ENCODE assay signal across 9 cellular contexts in the genomic region with DNA sequence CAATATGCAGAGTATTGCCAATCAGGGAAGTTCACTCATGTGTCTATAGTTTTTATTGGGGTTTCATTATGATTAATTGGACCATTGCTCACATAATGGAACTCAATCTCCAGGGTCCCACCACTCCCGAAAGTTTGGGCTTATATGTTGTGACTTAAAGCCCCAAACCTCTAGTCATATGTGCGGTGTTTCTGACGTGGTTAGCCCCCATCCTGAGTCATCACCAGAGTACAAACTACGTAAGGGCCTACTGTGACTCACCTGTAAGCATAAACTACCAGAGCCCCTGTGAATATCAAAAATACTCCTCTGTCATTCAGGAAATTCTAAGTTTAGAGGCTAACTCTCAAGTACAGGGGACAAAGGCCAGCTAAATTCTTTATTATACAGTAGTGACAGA. TPM values are rescaled to one million over a fixed set of nuclear protein-coding genes. Genes with fewer than 3 reads are reported as not detected.
A peak's percentile ranks its signal among the peaks of the same experiment; 100 is the strongest.
DNase-seq lines count a peak whose midpoint lies in the region; ATAC-seq, FAIRE-seq and TF ChIP-seq lines count a peak whose summit lies in the region.
"Had no signal": no experiment of that assay in that cellular context is flagged by ENCODE, and none has a peak within 500 bp of the region (broad histone marks: within the 10 kb centered on the region; RNA-seq: fewer than 3 reads in every experiment).

No MANE protein-coding gene starts in this region.

- H3K9ac ChIP-seq in kidney (ENCODE audit: low read length in 2 of 2): no peak overlapping the region

- no peaks in the 10 kb centered on the region for H3K9me3 ChIP-seq in kidney (ENCODE audit: control insufficient read depth in 1 of 2, low read length in 2 of 2)

- H3K36me3 ChIP-seq in kidney (ENCODE audit: control insufficient read depth in 1 of 2, insufficient read depth in 2 of 2, low read length in 2 of 2): no peaks in the 10 kb centered on the region

- peak overlapping the region; percentile 67 for H3K27ac Mint-ChIP-seq in activated T-helper 1 cell treated with anti-CD3 and anti-CD28 coated beads, Interleukin-12 subunit alpha, Interleukin-12 subunit beta, Interleukin-2, Interleukin-4 antibody, amounts not matched to agents 30 ng/mL and 10 ng/mL and 1 ng/mL, durations not matched to agents 14 hours and 24 hours and 36 hours
- H3K27ac Mint-ChIP-seq in natural killer cell treated with Interleukin-12 subunit alpha and Interleukin-12 subunit beta and Interleukin-15 and Interleukin-18, amount 100 ng/mL, for 72 hours: peak overlapping the region in 1 of 2 donors; percentile 16

- no peak overlapping the region for H3K4me3 ChIP-seq in kidney (ENCODE audit: low read length in 2 of 2)

- DNase-seq in EL (peak; percentile 63), mesenteric fat pad (ENCODE audit: low spot score) (no peak), SIG-M5 treated with dmso at 0.1 percent for 504 hours (lab: John Stamatoyannopoulos, UW; ENCODE audit: unreplicated experiment) (no peak), GM19240 (ENCODE audit: insufficient read length, low spot score) (no peak), kidney (no peak)
- DNase-seq in activated T-helper 1 cell treated with anti-CD3 and anti-CD28 coated beads, Interleukin-12 subunit alpha, Interleukin-12 subunit beta, Interleukin-2, Interleukin-4 antibody, amounts not matched to agents 30 ng/mL and 10 ng/mL and 1 ng/mL, durations not matched to agents 14 hours and 24 hours and 36 hours (ENCODE audit: low spot score): peak; percentile 8
- DNase-seq in natural killer cell treated with Interleukin-12 subunit alpha and Interleukin-12 subunit beta and Interleukin-15 and Interleukin-18, amount 100 ng/mL, for 72 hours (ENCODE audit: low spot score): no peak
- DNase-seq: NCI-H146 had no signal

- intact Hi-C loops in activated T-helper 1 cell treated with anti-CD3 and anti-CD28 coated beads, Interleukin-12 subunit alpha, Interleukin-12 subunit beta, Interleukin-2, Interleukin-4 antibody, amounts not matched to agents 30 ng/mL and 10 ng/mL and 1 ng/mL, durations not matched to agents 14 hours and 24 hours and 36 hours (cut with micrococcal nuclease): loop anchor here (5.0 kb wide), 3 partner anchors 68 to 323 kb away; a partner anchor contains a TSS
- intact Hi-C loops in kidney (cut with DNase I): no loop called here

- H3K4me1 ChIP-seq in kidney (ENCODE audit: control insufficient read depth in 1 of 2, insufficient read depth in 1 of 2, low read depth in 1 of 2, low read length in 2 of 2): peaks cover 0 to 2% of the 10 kb centered on the region in 2 donors

- no peak overlapping the region for H3K27ac ChIP-seq in kidney (ENCODE audit: low read depth in 2 of 2, low read length in 2 of 2)

- no peaks in the 10 kb centered on the region for H3K27me3 Mint-ChIP-seq in activated T-helper 1 cell treated with anti-CD3 and anti-CD28 coated beads, Interleukin-12 subunit alpha, Interleukin-12 subunit beta, Interleukin-2, Interleukin-4 antibody, amounts not matched to agents 30 ng/mL and 10 ng/mL and 1 ng/mL, durations not matched to agents 14 hours and 24 hours and 36 hours (ENCODE audit: insufficient read depth)
- H3K27me3 Mint-ChIP-seq in natural killer cell treated with Interleukin-12 subunit alpha and Interleukin-12 subunit beta and Interleukin-15 and Interleukin-18, amount 100 ng/mL, for 72 hours: peaks cover 0 to 1% of the 10 kb centered on the region in 2 donors

- H3K36me3 Mint-ChIP-seq in activated T-helper 1 cell treated with anti-CD3 and anti-CD28 coated beads, Interleukin-12 subunit alpha, Interleukin-12 subunit beta, Interleukin-2, Interleukin-4 antibody, amounts not matched to agents 30 ng/mL and 10 ng/mL and 1 ng/mL, durations not matched to agents 14 hours and 24 hours and 36 hours (ENCODE audit: low read depth): peaks cover 9% of the 10 kb centered on the region
- H3K36me3 Mint-ChIP-seq in natural killer cell treated with Interleukin-12 subunit alpha and Interleukin-12 subunit beta and Interleukin-15 and Interleukin-18, amount 100 ng/mL, for 72 hours: no peaks in the 10 kb centered on the region

- no peaks in the 10 kb centered on the region for H3K9me3 Mint-ChIP-seq in activated T-helper 1 cell treated with anti-CD3 and anti-CD28 coated beads, Interleukin-12 subunit alpha, Interleukin-12 subunit beta, Interleukin-2, Interleukin-4 antibody, amounts not matched to agents 30 ng/mL and 10 ng/mL and 1 ng/mL, durations not matched to agents 14 hours and 24 hours and 36 hours
- no peaks in the 10 kb centered on the region for H3K9me3 Mint-ChIP-seq in natural killer cell treated with Interleukin-12 subunit alpha and Interleukin-12 subunit beta and Interleukin-15 and Interleukin-18, amount 100 ng/mL, for 72 hours

- ATAC-seq in HG03442 (IDR thresholded peaks at IDR 0.05; ENCODE audit: unreplicated experiment): peak; percentile 73
- ATAC-seq in natural killer cell treated with Interleukin-12 subunit alpha and Interleukin-12 subunit beta and Interleukin-15 and Interleukin-18, amount 100 ng/mL, for 72 hours: peak; percentile 73 to 97

- FAIRE-seq in kidney (lab: Jason Lieb, UNC): no peak

- no peak overlapping the region for H3K4me3 Mint-ChIP-seq in activated T-helper 1 cell treated with anti-CD3 and anti-CD28 coated beads, Interleukin-12 subunit alpha, Interleukin-12 subunit beta, Interleukin-2, Interleukin-4 antibody, amounts not matched to agents 30 ng/mL and 10 ng/mL and 1 ng/mL, durations not matched to agents 14 hours and 24 hours and 36 hours
- no peak overlapping the region for H3K4me3 Mint-ChIP-seq in natural killer cell treated with Interleukin-12 subunit alpha and Interleukin-12 subunit beta and Interleukin-15 and Interleukin-18, amount 100 ng/mL, for 72 hours

- H3K4me1 Mint-ChIP-seq in activated T-helper 1 cell treated with anti-CD3 and anti-CD28 coated beads, Interleukin-12 subunit alpha, Interleukin-12 subunit beta, Interleukin-2, Interleukin-4 antibody, amounts not matched to agents 30 ng/mL and 10 ng/mL and 1 ng/mL, durations not matched to agents 14 hours and 24 hours and 36 hours (ENCODE audit: low read depth): peaks cover 40% of the 10 kb centered on the region
- H3K4me1 Mint-ChIP-seq in natural killer cell treated with Interleukin-12 subunit alpha and Interleukin-12 subunit beta and Interleukin-15 and Interleukin-18, amount 100 ng/mL, for 72 hours (ENCODE audit: low read depth in 2 of 2): peaks cover 7 to 23% of the 10 kb centered on the region in 2 donors

- no peak for TF ChIP-seq CTCF in kidney (IDR thresholded peaks at IDR 0.05; ENCODE audit: borderline replicate concordance, extremely low read depth, insufficient read depth)

RNA-seq across cellular contexts. Expression of a gene that starts 5.4 kb away (rescaled TPM):
- 20.5 and 23.6 TPM in 2 replicates for total RNA-seq in activated T-helper 1 cell treated with anti-CD3 and anti-CD28 coated beads, Interleukin-12 subunit alpha, Interleukin-12 subunit beta, Interleukin-2, Interleukin-4 antibody, amounts not matched to agents 30 ng/mL and 10 ng/mL and 1 ng/mL, durations not matched to agents 14 hours and 24 hours and 36 hours
- total RNA-seq in natural killer cell treated with Interleukin-12 subunit alpha and Interleukin-12 subunit beta and Interleukin-15 and Interleukin-18, amount 100 ng/mL, for 72 hours: 10 to 100 TPM; 24.2 to 27.2 TPM
- 37.1 TPM for total RNA-seq in mesenteric fat pad
- 41.6 TPM for total RNA-seq in kidney
- 16.2 TPM for polyA plus RNA-seq in kidney (ENCODE audit: insufficient read depth, low read depth, low replicate concordance)

Comparison
In these comparisons a context has a peak if more than half of its experiments do, and no peak if none do; other contexts are left out.
1. DNase-seq: peak in EL (single experiment) and activated T-helper 1 cell treated with anti-CD3 and anti-CD28 coated beads, Interleukin-12 subunit alpha, Interleukin-12 subunit beta, Interleukin-2, Interleukin-4 antibody, amounts not matched to agents 30 ng/mL and 10 ng/mL and 1 ng/mL, durations not matched to agents 14 hours and 24 hours and 36 hours (single experiment); none in natural killer cell treated with Interleukin-12 subunit alpha and Interleukin-12 subunit beta and Interleukin-15 and Interleukin-18, amount 100 ng/mL, for 72 hours (single experiment), mesenteric fat pad (single experiment), SIG-M5 treated with dmso at 0.1 percent for 504 hours (single experiment), GM19240 (single experiment) and kidney (single experiment).